8 cellular contexts compared by ENCODE assay signal in the genomic region with DNA sequence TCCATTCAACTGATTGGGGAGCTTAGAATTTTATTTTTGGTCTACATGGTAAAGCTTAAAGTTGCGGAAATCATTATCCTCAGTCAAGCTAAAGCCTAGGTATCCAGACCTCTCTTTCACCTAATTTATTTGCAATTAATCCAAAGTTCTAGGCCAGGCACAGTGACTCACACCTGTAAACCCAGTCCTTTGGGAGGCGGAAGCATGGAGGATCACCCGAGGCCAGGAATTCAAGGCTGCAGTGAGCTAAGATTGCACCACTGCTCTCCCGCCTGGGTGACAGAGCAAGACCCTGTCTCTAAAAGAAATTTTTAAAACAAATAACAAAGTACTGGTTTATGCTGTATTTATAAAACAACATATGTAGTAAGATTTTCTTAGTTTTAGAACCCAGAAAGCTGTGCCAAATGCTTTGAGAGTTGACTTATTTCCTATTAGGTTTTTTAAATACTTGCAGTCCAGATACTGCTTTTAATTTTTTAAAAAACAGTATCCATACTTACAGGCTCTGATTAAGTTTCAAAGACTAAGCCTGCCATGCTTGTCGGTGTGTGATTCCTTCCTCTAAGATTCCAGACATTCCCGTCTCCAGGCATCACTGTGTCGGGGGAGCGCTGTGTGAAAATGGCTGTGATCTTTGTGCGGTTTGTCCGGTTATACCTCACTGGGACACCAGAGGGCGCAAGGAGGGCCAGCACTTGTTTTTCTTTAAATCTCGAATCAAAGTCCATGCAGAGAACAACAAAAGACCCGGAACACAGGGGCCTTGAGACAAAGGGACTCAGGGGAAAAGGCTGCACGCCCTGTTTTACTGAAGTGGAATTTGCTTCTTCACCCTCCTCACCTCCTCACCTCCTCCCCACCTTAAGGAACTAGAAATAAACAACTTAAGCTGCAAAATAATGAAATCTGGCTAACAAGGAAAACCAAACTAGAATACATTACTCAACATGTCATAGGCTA. TPM values are rescaled to one million over a fixed set of nuclear protein-coding genes. Genes with fewer than 3 reads are reported as not detected.
A peak's percentile ranks its signal among the peaks of the same experiment; 100 is the strongest.
DNase-seq lines count a peak whose midpoint lies in the region; ATAC-seq and TF ChIP-seq lines count a peak whose summit lies in the region.

No MANE protein-coding gene starts in this region.

- peak; percentile 89 for ATAC-seq in HG02678 (IDR thresholded peaks at IDR 0.05; ENCODE audit: unreplicated experiment)
- ATAC-seq in psoas muscle: peak; percentile 78 to 92 (median 84)

- H3K9me3 ChIP-seq in left ventricle myocardium inferior (replicated peaks): no peaks in the 10 kb centered on the region
- no peaks in the 10 kb centered on the region for H3K9me3 ChIP-seq in psoas muscle
- H3K9me3 ChIP-seq in vagina: no peaks in the 10 kb centered on the region

- peaks cover 10% of the 10 kb centered on the region for H3K4me1 ChIP-seq in left ventricle myocardium inferior
- no peaks in the 10 kb centered on the region for H3K4me1 ChIP-seq in psoas muscle
- peaks cover 11% of the 10 kb centered on the region for H3K4me1 ChIP-seq in vagina

- no peak for TF ChIP-seq POLR2A in vagina (IDR thresholded peaks at IDR 0.05)

- H3K4me3 ChIP-seq in left ventricle myocardium inferior: peak overlapping the region; percentile 12
- no peak overlapping the region for H3K4me3 ChIP-seq in psoas muscle
- H3K4me3 ChIP-seq in vagina: peak overlapping the region in 1 of 2 donors; percentile 20

- H3K27me3 ChIP-seq in left ventricle myocardium inferior (ENCODE audit: low read depth) (no peaks in the 10 kb centered on the region), psoas muscle (ENCODE audit: insufficient read depth in 3 of 3, low read length in 2 of 3) (no peaks in the 10 kb centered on the region), vagina (no peaks in the 10 kb centered on the region)

- peak; percentile 77 for DNase-seq in NCI-H128 (lab: John Stamatoyannopoulos, UW; ENCODE audit: unreplicated experiment)
- DNase-seq in T follicular helper cell (ENCODE audit: low read depth): peak; percentile 75
- peak; percentile 71 for DNase-seq in amniotic stem cell (lab: John Stamatoyannopoulos, UW)
- peak; percentile 86 for DNase-seq in left ventricle myocardium inferior
- peak; percentile 81 to 88 for DNase-seq in psoas muscle
- DNase-seq in vagina (ENCODE audit: extremely low spot score in 2 of 2): peak in 1 of 2 donors; percentile 90

- no peaks in the 10 kb centered on the region for H3K36me3 ChIP-seq in left ventricle myocardium inferior
- no peaks in the 10 kb centered on the region for H3K36me3 ChIP-seq in psoas muscle (ENCODE audit: insufficient read depth in 1 of 2, low read depth in 1 of 2)
- H3K36me3 ChIP-seq in vagina: no peaks in the 10 kb centered on the region

- intact Hi-C loops in left ventricle myocardium inferior (cut with micrococcal nuclease): no loop called here
- intact Hi-C loops in psoas muscle (cut with DNase I): loop anchor here (1.0 to 5.0 kb wide), 3 partner anchors 24 to 37 kb away; a partner anchor contains a TSS
- intact Hi-C loops in vagina (cut with DNase I): no loop called here

- TF ChIP-seq CTCF in GM12874 (IDR thresholded peaks at IDR 0.05; ENCODE audit: insufficient read depth, low read depth, low read length) (peak; percentile 81), left ventricle myocardium inferior (IDR thresholded peaks at IDR 0.05; ENCODE audit: borderline replicate concordance) (peak; percentile 90), psoas muscle (IDR thresholded peaks at IDR 0.05) (peak; percentile 83), vagina (IDR thresholded peaks at IDR 0.05) (peak; percentile 68 to 93 (median 72))

- H3K27ac ChIP-seq in left ventricle myocardium inferior (replicated peaks) (peak overlapping the region; percentile 72), psoas muscle (no peak overlapping the region), vagina (peak overlapping the region; percentile 64)

- WGBS in psoas muscle, 3 donors: 25 to 27% (median 27%) methylated on average over 14 of the region's 14 CpGs

RNA-seq across cellular contexts. Expression of a gene that starts 24.6 kb away (rescaled TPM):
- total RNA-seq in left ventricle myocardium inferior: 16.9 TPM
- 10 to 100 TPM in 2 of 4 donors, 1 to 10 TPM in 2; 9.1 to 15.9 (median 10.8) TPM for total RNA-seq in psoas muscle
- 10 to 100 TPM in 1 of 3 donors, 1 to 10 TPM in 2; 5.9 to 13.1 (median 7.9) TPM for polyA plus RNA-seq in psoas muscle
- total RNA-seq in vagina: 103 TPM

Comparison
In these comparisons a context has a peak if more than half of its experiments do, and no peak if none do; other contexts are left out.
1. intact Hi-C loops: an anchor here in psoas muscle (1.0 to 5.0 kb wide); none called in left ventricle myocardium inferior and vagina.